In the genomic region with DNA sequence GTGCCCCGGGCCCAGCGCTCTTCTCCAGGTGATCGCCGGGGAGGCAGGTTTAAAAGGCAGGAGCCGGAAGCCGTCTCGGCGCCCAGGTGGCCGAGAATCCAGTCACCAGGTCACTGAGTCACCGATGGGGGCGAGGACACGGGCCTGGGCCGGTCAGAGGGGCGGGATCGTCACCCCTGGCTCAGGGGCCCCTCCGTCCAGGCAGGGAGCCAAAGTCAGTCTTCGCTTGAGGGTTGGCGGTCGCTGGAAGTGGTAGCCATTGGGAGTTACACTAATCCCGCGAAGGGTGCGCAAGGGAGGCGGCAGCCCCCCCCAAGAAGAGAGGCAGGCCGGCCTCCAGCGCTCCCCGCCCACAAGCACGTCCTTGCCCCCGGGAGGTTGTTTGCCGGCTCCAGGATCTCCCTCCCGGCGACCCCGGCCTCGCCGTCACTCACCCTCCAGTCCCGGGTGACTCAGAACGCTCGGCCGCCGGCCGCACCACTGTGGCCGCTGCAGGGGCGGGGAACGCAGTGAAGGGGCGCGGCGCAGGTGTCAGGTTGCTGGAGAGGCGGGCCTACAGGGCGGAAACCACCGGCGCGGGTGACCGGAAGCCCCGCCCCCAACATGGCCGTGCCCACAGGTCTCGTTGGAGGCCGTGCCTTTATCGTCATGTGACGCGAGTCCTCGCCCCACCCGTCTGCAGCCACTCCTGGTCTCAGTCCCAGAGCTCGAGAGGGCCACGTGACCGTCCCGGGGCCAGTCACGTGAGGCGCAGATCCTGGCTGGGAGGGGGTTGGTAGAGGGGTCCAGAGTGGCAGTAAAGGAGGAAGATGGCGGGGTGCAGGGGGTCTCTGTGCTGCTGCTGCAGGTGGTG, we compare ENCODE assay signal across 8 cellular contexts. TPM values are rescaled to one million over a fixed set of nuclear protein-coding genes. Genes with fewer than 3 reads are reported as not detected.
A peak's percentile ranks its signal among the peaks of the same experiment; 100 is the strongest.
DNase-seq lines count a peak whose midpoint lies in the region; ATAC-seq and TF ChIP-seq lines count a peak whose summit lies in the region.

A gene with protein sequence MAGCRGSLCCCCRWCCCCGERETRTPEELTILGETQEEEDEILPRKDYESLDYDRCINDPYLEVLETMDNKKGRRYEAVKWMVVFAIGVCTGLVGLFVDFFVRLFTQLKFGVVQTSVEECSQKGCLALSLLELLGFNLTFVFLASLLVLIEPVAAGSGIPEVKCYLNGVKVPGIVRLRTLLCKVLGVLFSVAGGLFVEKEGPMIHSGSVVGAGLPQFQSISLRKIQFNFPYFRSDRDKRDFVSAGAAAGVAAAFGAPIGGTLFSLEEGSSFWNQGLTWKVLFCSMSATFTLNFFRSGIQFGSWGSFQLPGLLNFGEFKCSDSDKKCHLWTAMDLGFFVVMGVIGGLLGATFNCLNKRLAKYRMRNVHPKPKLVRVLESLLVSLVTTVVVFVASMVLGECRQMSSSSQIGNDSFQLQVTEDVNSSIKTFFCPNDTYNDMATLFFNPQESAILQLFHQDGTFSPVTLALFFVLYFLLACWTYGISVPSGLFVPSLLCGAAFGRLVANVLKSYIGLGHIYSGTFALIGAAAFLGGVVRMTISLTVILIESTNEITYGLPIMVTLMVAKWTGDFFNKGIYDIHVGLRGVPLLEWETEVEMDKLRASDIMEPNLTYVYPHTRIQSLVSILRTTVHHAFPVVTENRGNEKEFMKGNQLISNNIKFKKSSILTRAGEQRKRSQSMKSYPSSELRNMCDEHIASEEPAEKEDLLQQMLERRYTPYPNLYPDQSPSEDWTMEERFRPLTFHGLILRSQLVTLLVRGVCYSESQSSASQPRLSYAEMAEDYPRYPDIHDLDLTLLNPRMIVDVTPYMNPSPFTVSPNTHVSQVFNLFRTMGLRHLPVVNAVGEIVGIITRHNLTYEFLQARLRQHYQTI (plus strand): TSS at position 738 of the 853 bp plus-strand sequence. CDS start 72 bp downstream, at position 810.
A gene (minus strand): TSS at position 511 of the 853 bp plus-strand sequence. CDS start 2,848 bp downstream, outside the sequence.

- H3K4me3 ChIP-seq in RWPE2 (ENCODE audit: severe bottlenecking), result peak within 1 kb of the TSS; percentile 83
- H3K4me3 ChIP-seq in fibroblast of pulmonary artery (replicated peaks; ENCODE audit: low read depth, low read length), result peak within 1 kb of the TSS; percentile 67

- H3K27ac Mint-ChIP-seq in nephron, result peak within 1 kb of the TSS; percentile 83 to 94 (median 91)
- peak within 1 kb of the TSS; percentile 96 for H3K27ac Mint-ChIP-seq in stimulated activated naive CD8-positive, alpha-beta T cell treated with anti-CD3 and anti-CD28 coated beads, Interleukin-15, Interleukin-2, amounts not matched to agents 100 ng/mL and 50 ng/mL, for 24 hours

- DNase-seq in EH (ENCODE audit: low read depth), result peak; percentile 99
- DNase-seq in H4 (ENCODE audit: low spot score), result peak; percentile 99
- peak; percentile 99 for DNase-seq in LoVo (ENCODE audit: low spot score)
- peak; percentile 99 for DNase-seq in RWPE2 (ENCODE audit: low spot score)
- peak; percentile 98 for DNase-seq in activated T-helper 9 cell treated with anti-CD3 and anti-CD28 coated beads, Interleukin-2, amount 50 U/mL, for 16 hours (ENCODE audit: low read depth)
- DNase-seq in fibroblast of pulmonary artery (ENCODE audit: low read depth), result peak; percentile 99

- H3K9me3 ChIP-seq in RWPE2 (ENCODE audit: severe bottlenecking), result no peaks in the 10 kb centered on the region

- peaks cover 56% of the 10 kb centered on the region for H3K4me1 Mint-ChIP-seq in nephron
- H3K4me1 Mint-ChIP-seq in stimulated activated naive CD8-positive, alpha-beta T cell treated with anti-CD3 and anti-CD28 coated beads, Interleukin-15, Interleukin-2, amounts not matched to agents 100 ng/mL and 50 ng/mL, for 24 hours (ENCODE audit: low read depth), result peaks cover 67% of the 10 kb centered on the region

- peaks cover 28% of the 10 kb centered on the region for H3K36me3 Mint-ChIP-seq in nephron (ENCODE audit: low read depth)
- H3K36me3 Mint-ChIP-seq in stimulated activated naive CD8-positive, alpha-beta T cell treated with anti-CD3 and anti-CD28 coated beads, Interleukin-15, Interleukin-2, amounts not matched to agents 100 ng/mL and 50 ng/mL, for 24 hours (ENCODE audit: low read depth), result peaks cover 27% of the 10 kb centered on the region

- no peaks in the 10 kb centered on the region for H3K27me3 Mint-ChIP-seq in nephron (ENCODE audit: low read depth)
- no peaks in the 10 kb centered on the region for H3K27me3 Mint-ChIP-seq in stimulated activated naive CD8-positive, alpha-beta T cell treated with anti-CD3 and anti-CD28 coated beads, Interleukin-15, Interleukin-2, amounts not matched to agents 100 ng/mL and 50 ng/mL, for 24 hours

- H3K4me1 ChIP-seq in RWPE2 (ENCODE audit: insufficient read depth, poor library complexity, severe bottlenecking), result peaks cover 17% of the 10 kb centered on the region

- peak; percentile 78 for ATAC-seq in RWPE2 (ENCODE audit: low read depth)

- no peaks in the 10 kb centered on the region for H3K27me3 ChIP-seq in RWPE2 (ENCODE audit: insufficient read depth, poor library complexity, severe bottlenecking)

- H3K9me3 Mint-ChIP-seq in nephron, result no peaks in the 10 kb centered on the region
- H3K9me3 Mint-ChIP-seq in stimulated activated naive CD8-positive, alpha-beta T cell treated with anti-CD3 and anti-CD28 coated beads, Interleukin-15, Interleukin-2, amounts not matched to agents 100 ng/mL and 50 ng/mL, for 24 hours, result no peaks in the 10 kb centered on the region

- peak within 1 kb of the TSS; percentile 94 for H3K27ac ChIP-seq in RWPE2 (ENCODE audit: poor library complexity, severe bottlenecking)

- H3K4me3 Mint-ChIP-seq in nephron, result peak within 1 kb of the TSS; percentile 93 to 97 (median 93)
- peak within 1 kb of the TSS; percentile 97 for H3K4me3 Mint-ChIP-seq in stimulated activated naive CD8-positive, alpha-beta T cell treated with anti-CD3 and anti-CD28 coated beads, Interleukin-15, Interleukin-2, amounts not matched to agents 100 ng/mL and 50 ng/mL, for 24 hours

- H3K36me3 ChIP-seq in RWPE2 (ENCODE audit: low read depth), result peaks cover 44% of the 10 kb centered on the region

- no peak for TF ChIP-seq CTCF in RWPE2 (IDR thresholded peaks at IDR 0.05; ENCODE audit: poor library complexity, severe bottlenecking)
- no peak for TF ChIP-seq CTCF in fibroblast of pulmonary artery (IDR thresholded peaks at IDR 0.05; ENCODE audit: low read length, missing control alignments)
- no peak for TF ChIP-seq CTCF in nephron (IDR thresholded peaks at IDR 0.05; ENCODE audit: unreplicated experiment in 3 of 3)

RNA-seq across cellular contexts. Expression of the first gene that starts in this region (rescaled TPM):
- total RNA-seq in H4 (2014; rRNA removed; shearing (Covaris generic)), result 1.8 and 4.4 TPM in 2 replicates

RNA-seq across cellular contexts. Expression of the second gene that starts in this region (rescaled TPM):
- 3.6 and 6.0 TPM in 2 replicates for total RNA-seq in H4 (2014; rRNA removed; shearing (Covaris generic))

Comparison
In these comparisons a context has a peak if more than half of its experiments do, and no peak if none do; other contexts are left out.
1. Peak in every context shown above with its lines: DNase-seq, ATAC-seq, H3K4me3 ChIP-seq and H3K27ac ChIP-seq.